ENCODE assay signal across 8 cellular contexts in the genomic region with DNA sequence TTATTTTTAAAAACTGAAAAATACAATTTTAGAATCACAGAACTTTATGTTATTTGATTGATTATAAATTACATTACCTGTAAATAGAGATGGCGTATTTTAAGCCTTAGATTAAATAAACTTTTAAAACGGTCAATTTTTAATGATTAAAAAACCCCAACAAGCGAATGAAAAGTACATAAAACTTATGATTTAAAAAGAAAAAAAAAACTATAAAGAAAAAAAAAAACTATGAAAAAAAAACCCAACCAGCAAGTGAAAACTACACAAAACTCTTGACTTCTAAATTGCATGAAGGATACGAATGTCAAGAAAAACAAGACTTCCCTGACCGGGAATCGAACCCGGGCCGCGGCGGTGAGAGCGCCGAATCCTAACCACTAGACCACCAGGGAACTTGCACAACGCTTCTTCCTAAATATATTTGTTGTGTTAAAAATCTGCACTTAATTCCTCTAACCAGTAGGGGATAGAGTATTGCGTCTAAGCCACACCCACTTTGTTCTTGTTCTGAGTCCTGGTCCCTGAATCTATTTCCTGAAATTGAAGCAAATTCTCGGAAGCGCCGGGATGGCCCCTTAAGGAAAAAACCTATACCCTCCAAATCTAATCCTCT. TPM values are rescaled to one million over a fixed set of nuclear protein-coding genes. Genes with fewer than 3 reads are reported as not detected.
DNase-seq lines count a peak whose midpoint lies in the region; ATAC-seq and TF ChIP-seq lines count a peak whose summit lies in the region.

No MANE protein-coding gene starts in this region.

- H3K9me3 ChIP-seq in SU-DHL-6 (ENCODE audit: insufficient read depth, low read length) (no peaks in the 10 kb centered on the region), adrenal gland (replicated peaks in 1 of 3) (no peaks in the 10 kb centered on the region), heart right ventricle (no peaks in the 10 kb centered on the region)

- no peaks in the 10 kb centered on the region for H3K27me3 ChIP-seq in SU-DHL-6 (ENCODE audit: low read length)
- H3K27me3 ChIP-seq in adrenal gland: no peaks in the 10 kb centered on the region
- no peaks in the 10 kb centered on the region for H3K27me3 ChIP-seq in heart right ventricle

- H3K36me3 ChIP-seq in SU-DHL-6 (ENCODE audit: low read length): no peaks in the 10 kb centered on the region
- H3K36me3 ChIP-seq in adrenal gland (replicated peaks in 1 of 2): no peaks in the 10 kb centered on the region
- H3K36me3 ChIP-seq in heart right ventricle: no peaks in the 10 kb centered on the region

- H3F3A ChIP-seq in SU-DHL-6 (ENCODE audit: insufficient read depth): peaks cover 15% of the 10 kb centered on the region

- no peaks in the 10 kb centered on the region for H3K36me3 Mint-ChIP-seq in type B pancreatic cell

- H3K27ac ChIP-seq in SU-DHL-6 (ENCODE audit: low read depth, low read length): peak overlapping the region; percentile 88
- H3K27ac ChIP-seq in adrenal gland: peak overlapping the region; percentile 89 to 98 (median 97)
- peak overlapping the region; percentile 75 to 95 (median 94) for H3K27ac ChIP-seq in heart right ventricle

- H3K4me2 ChIP-seq in SU-DHL-6 (ENCODE audit: low read depth, low read length, poor library complexity, severe bottlenecking): peak overlapping the region; percentile 99

- no peaks in the 10 kb centered on the region for H3K9me2 ChIP-seq in SU-DHL-6 (replicated peaks; ENCODE audit: insufficient read depth, low read length)

- H3K9me3 Mint-ChIP-seq in type B pancreatic cell: no peaks in the 10 kb centered on the region

- H2AFZ ChIP-seq in SU-DHL-6 (ENCODE audit: low read depth, low read length, severe bottlenecking): peak overlapping the region; percentile 58

- H3K79me2 ChIP-seq in SU-DHL-6 (ENCODE audit: insufficient read depth, low read length): peaks cover 35% of the 10 kb centered on the region

- no peak overlapping the region for H3K4me3 Mint-ChIP-seq in type B pancreatic cell

- H3K9ac ChIP-seq in SU-DHL-6 (ENCODE audit: low read length): peak overlapping the region; percentile 79

- DNase-seq in GM10266 (ENCODE audit: extremely low spot score): peak; percentile 87
- DNase-seq in NCI-H1105 treated with DMSO at 0.1 percent for 48 hours (lab: John Stamatoyannopoulos, UW): peak; percentile 96
- peak; percentile 83 to 95 (median 89) for DNase-seq in adrenal gland
- peak; percentile 81 to 88 for DNase-seq in heart right ventricle
- peak; percentile 99 for DNase-seq in pons (ENCODE audit: low spot score)
- DNase-seq in type B pancreatic cell (ENCODE audit: extremely low spot score, unreplicated experiment): peak; percentile 90

- H4K20me1 ChIP-seq in SU-DHL-6 (ENCODE audit: low read depth, low read length): no peaks in the 10 kb centered on the region

- ATAC-seq in HG02678 (IDR thresholded peaks at IDR 0.05; ENCODE audit: unreplicated experiment) (peak; percentile 80), heart right ventricle (peak; percentile 95 to 99 (median 98))

- no peak overlapping the region for H3K27ac Mint-ChIP-seq in type B pancreatic cell

- peak; percentile 21 to 63 for TF ChIP-seq POLR2A in adrenal gland (IDR thresholded peaks at IDR 0.05)

- peaks cover 3% of the 10 kb centered on the region for H3K27me3 Mint-ChIP-seq in type B pancreatic cell

- peaks cover 9 to 11% of the 10 kb centered on the region in 2 donors for H3K4me1 ChIP-seq in adrenal gland (replicated peaks in 1 of 2)
- H3K4me1 ChIP-seq in heart right ventricle: peaks cover 0 to 18% (median 7%) of the 10 kb centered on the region in 9 donors

- H3K4me3 ChIP-seq in SU-DHL-6 (ENCODE audit: insufficient read depth, low read length, poor library complexity, severe bottlenecking) (peak overlapping the region; percentile 73), adrenal gland (peak overlapping the region in 3 of 4 donors; percentile 37 to 71 (median 62)), heart right ventricle (peak overlapping the region; percentile 31 to 83 (median 64))

- 12 to 14% (median 13%) methylated on average over 17 of the region's 17 CpGs for WGBS in adrenal gland, 4 donors
- WGBS in heart right ventricle, 2 donors: 13 to 15% methylated on average over 17 of the region's 17 CpGs

- peaks cover 13% of the 10 kb centered on the region for H3K4me1 Mint-ChIP-seq in type B pancreatic cell (ENCODE audit: unreplicated experiment)

- intact Hi-C loops in adrenal gland (cut with DNase I): loop anchor here in 1 of 2 donors (10.0 kb wide), 1 partner anchor 175 kb away; a partner anchor contains a TSS
- intact Hi-C loops in heart right ventricle (cut with DNase I): loop anchor here in 5 of 10 donors (2.0 to 10.0 kb wide), 3 partner anchors 175 to 192 kb away; a partner anchor contains a TSS

- no peak for TF ChIP-seq CTCF in GM10266 (IDR thresholded peaks at IDR 0.05; ENCODE audit: control insufficient read depth, insufficient read depth, low read depth, missing control alignments)
- no peak for TF ChIP-seq CTCF in SU-DHL-6 (IDR thresholded peaks at IDR 0.05; ENCODE audit: insufficient read depth, low read length, poor library complexity, severe bottlenecking)
- TF ChIP-seq CTCF in adrenal gland (IDR thresholded peaks at IDR 0.05): peak; percentile 11 to 77 (median 66)
- TF ChIP-seq CTCF in heart right ventricle (IDR thresholded peaks at IDR 0.05): peak in 7 of 9 donors; percentile 29 to 55 (median 43)
- TF ChIP-seq CTCF in type B pancreatic cell (conservative IDR thresholded peaks at IDR 0.05): peak; percentile 62

RNA-seq across cellular contexts. Expression of a gene that starts 10.7 kb away (rescaled TPM):
- total RNA-seq in adrenal gland (100 to 1,000 TPM in 4 of 8 donors, 10 to 100 TPM in 4; 51.2 to 180 (median 95.1) TPM), heart right ventricle (10 to 100 TPM in 7 of 10 donors, 1 to 10 TPM in 3; 6.2 to 21.3 (median 11.1) TPM), type B pancreatic cell (ENCODE audit: low replicate concordance) (29.9 and 54.0 TPM in 2 replicates)
- polyA plus RNA-seq in adrenal gland (10 to 100 TPM; 24.5 to 77.9 (median 53.0) TPM), heart right ventricle (10 to 100 TPM in 1 of 2 donors, 1 to 10 TPM in 1; 4.2 to 10.2 TPM)

RNA-seq across cellular contexts. Expression of a gene that starts 30.6 kb away (rescaled TPM):
- total RNA-seq in adrenal gland (1 to 10 TPM in 5 of 8 donors, under 1 TPM in 2, not detected in 1; 0.60 to 1.8 (median 1.0) TPM), heart right ventricle (10 to 100 TPM; 12.4 to 75.1 (median 36.2) TPM), type B pancreatic cell (ENCODE audit: low replicate concordance) (10.0 and 11.3 TPM in 2 replicates)
- polyA plus RNA-seq in adrenal gland (1 to 10 TPM in 2 of 3 donors, under 1 TPM in 1; 0.46 to 2.1 (median 1.4) TPM), heart right ventricle (10 to 100 TPM; 14.1 to 28.6 TPM)

Comparison
In these comparisons a context has a peak if more than half of its experiments do, and no peak if none do; other contexts are left out.
1. Peak in every context shown above with its lines: DNase-seq, ATAC-seq, H3K4me3 ChIP-seq and H3K27ac ChIP-seq.
2. CTCF ChIP-seq: peak in adrenal gland (6 of 6), heart right ventricle (7 of 9) and type B pancreatic cell (single experiment); none in GM10266 (single experiment) and SU-DHL-6 (single experiment).